35 cellular contexts compared by ENCODE assay signal in the genomic region with DNA sequence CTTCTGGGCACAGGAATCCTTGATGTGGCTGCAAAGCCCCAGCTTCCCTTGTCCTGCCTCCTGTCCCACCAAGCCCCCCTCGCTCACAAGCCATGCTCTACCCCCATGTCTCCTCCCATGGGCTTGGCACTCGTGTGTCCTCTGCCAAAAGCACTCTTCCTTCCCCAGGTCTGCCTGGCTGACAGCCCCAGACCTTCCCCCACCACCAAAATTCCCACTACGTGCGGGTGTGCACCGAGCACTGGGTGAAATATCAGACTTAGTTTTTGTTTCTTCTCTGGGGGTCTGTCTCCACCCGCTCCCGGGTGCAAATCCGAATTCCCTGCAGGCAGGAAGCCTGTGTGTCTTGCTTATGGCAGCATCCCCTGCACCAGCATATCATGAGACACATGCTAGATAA. TPM values are rescaled to one million over a fixed set of nuclear protein-coding genes. Genes with fewer than 3 reads are reported as not detected.
"Had no signal": no experiment of that assay in that cellular context is flagged by ENCODE, and none has a peak within 500 bp of the region (broad histone marks: within the 10 kb centered on the region; RNA-seq: fewer than 3 reads in every experiment).

No MANE protein-coding gene starts in this region.

- H3K27ac ChIP-seq: esophagus muscularis mucosa, foreskin keratinocyte, gastroesophageal sphincter, heart left ventricle, left ventricle myocardium inferior, parathyroid adenoma, prostate gland, skin epidermis, stomach, transverse colon had no signal

- H3K79me2 ChIP-seq: parathyroid adenoma had no signal

- H3K4me1 ChIP-seq: foreskin keratinocyte, parathyroid adenoma, prostate gland had no signal

- H3K9me3 ChIP-seq: esophagus muscularis mucosa, gastroesophageal sphincter, heart left ventricle, left ventricle myocardium inferior, mucosa of descending colon, prostate gland, stomach, transverse colon had no signal

- H2AFZ ChIP-seq: parathyroid adenoma had no signal

- H3K36me3 ChIP-seq: esophagus muscularis mucosa, gastroesophageal sphincter, heart left ventricle, left ventricle myocardium inferior, prostate gland, stomach, transverse colon had no signal

- H3K9ac ChIP-seq: parathyroid adenoma had no signal

- H3K4me3 ChIP-seq: esophagus muscularis mucosa, gastroesophageal sphincter, heart left ventricle, left ventricle myocardium inferior, mucosa of descending colon, prostate gland, skin epidermis, stomach, transverse colon had no signal

- FAIRE-seq: colon, endothelial cell of umbilical vein, islet of Langerhans had no signal

- ATAC-seq: foreskin keratinocyte; gastroesophageal sphincter; heart left ventricle; left colon; mucosa of descending colon; natural killer cell treated with Interleukin-12 subunit alpha and Interleukin-12 subunit beta and Interleukin-15 and Interleukin-18, amount 100 ng/mL, for 72 hours; right cardiac atrium had no signal

- DNase-seq: cerebellar nuclear complex; effector CD8-positive, alpha-beta T cell; foreskin keratinocyte; hippocampal formation; kidney glomerular epithelial cell; left colon; left ventricle myocardium inferior; mesenchymal stem cell; naive B cell; stimulated activated CD4-positive, alpha-beta T cell treated with anti-CD3 and anti-CD28 coated beads, Interleukin-1b, Interleukin-23, amount 100 ng/mL, for 48 hours; stimulated activated CD4-positive, alpha-beta T cell treated with anti-CD3 and anti-CD28 coated beads, Interleukin-4, amount 100 ng/mL, for 1 hour; stimulated activated CD8-positive, alpha-beta memory T cell treated with anti-CD3 and anti-CD28 coated beads, Interleukin-4, amount 100 ng/mL, for 48 hours; stimulated activated naive CD4-positive, alpha-beta T cell treated with Interleukin-2 at 50 U/mL for 16 hours; stomach; transverse colon had no signal

RNA-seq across cellular contexts. Expression of a gene that starts 5.9 kb away (rescaled TPM):
- total RNA-seq: bronchial epithelial cell; endothelial cell of umbilical vein; epithelial cell of proximal tubule; fibroblast of lung; foreskin keratinocyte; heart left ventricle; left colon; left ventricle myocardium inferior; lung microvascular endothelial cell; mesothelial cell of epicardium; natural killer cell treated with Interleukin-12 subunit alpha and Interleukin-12 subunit beta and Interleukin-15 and Interleukin-18, amount 100 ng/mL, for 72 hours; osteoblast; prostate gland; right cardiac atrium; stomach; subcutaneous adipose tissue; transverse colon; urinary bladder had no signal
- polyA plus RNA-seq: endothelial cell of umbilical vein, fibroblast of lung, foreskin keratinocyte, heart left ventricle, right cardiac atrium, stomach, urinary bladder had no signal
